ENCODE assay signal across 12 cellular contexts in the genomic region with DNA sequence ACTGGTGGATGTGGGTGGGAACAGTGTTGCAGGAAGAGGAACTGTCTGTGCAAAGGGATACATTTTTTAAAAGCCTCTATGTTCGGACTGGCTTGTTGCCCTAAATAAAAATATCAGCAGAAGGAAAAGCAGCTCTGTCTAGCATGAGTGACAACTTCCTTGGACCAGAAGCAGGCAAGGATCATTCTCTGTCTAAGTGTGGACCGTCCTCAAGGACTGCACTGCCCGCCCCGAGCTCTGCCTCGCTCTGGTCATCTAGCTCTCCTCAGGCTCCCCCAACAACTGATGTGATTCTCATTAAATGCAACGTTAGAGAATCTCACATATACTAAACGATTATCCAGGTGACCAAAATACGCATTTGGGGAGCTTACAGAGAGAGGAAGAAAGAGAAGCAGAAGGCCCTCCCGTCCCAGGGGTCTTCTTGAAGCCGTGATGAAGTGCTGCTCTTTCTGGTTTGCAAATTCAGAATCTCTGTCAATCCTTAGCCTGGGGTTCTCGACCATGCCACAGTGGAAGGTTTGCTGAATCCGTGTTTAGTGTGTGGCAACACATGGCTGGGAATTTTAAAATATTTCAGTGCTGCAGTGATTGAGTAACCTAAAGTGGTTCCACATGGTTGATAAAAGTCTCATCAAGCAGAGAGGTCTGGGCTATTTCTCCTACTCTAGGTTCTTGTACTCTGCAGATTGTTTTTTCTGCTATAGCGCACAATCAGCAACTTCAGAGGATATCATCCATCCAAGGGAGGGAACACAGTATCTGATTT.
A peak's percentile ranks its signal among the peaks of the same experiment; 100 is the strongest.
DNase-seq lines count a peak whose midpoint lies in the region; ATAC-seq, FAIRE-seq and TF ChIP-seq lines count a peak whose summit lies in the region.
"Had no signal": no experiment of that assay in that cellular context is flagged by ENCODE, and none has a peak within 500 bp of the region (broad histone marks: within the 10 kb centered on the region; RNA-seq: fewer than 3 reads in every experiment).

No MANE protein-coding gene starts in this region.

- TF ChIP-seq POLR2A in GM12891 (IDR thresholded peaks at IDR 0.05; ENCODE audit: low read depth, low read length) (no peak), ovary (IDR thresholded peaks at IDR 0.05) (no peak)

- H3K9me3 ChIP-seq in ovary = no peaks in the 10 kb centered on the region

- no peaks in the 10 kb centered on the region for H3K4me1 ChIP-seq in ovary (ENCODE audit: insufficient read depth)

- ATAC-seq in GM21529 (IDR thresholded peaks at IDR 0.05; ENCODE audit: unreplicated experiment) = peak; percentile 35
- peak; percentile 15 for ATAC-seq in HG03558 (IDR thresholded peaks at IDR 0.05; ENCODE audit: extremely low read depth, unreplicated experiment)
- ATAC-seq in activated CD8-positive, alpha-beta memory T cell treated with anti-CD3 and anti-CD28 coated beads, Interleukin-2, amount 10 ng/mL, durations not matched to agents 7 days and 5 days = no peak
- ATAC-seq: left lobe of liver had no signal

- DNase-seq in GM12891 (ENCODE audit: insufficient read length, low spot score) = no peak
- peak; percentile 92 for DNase-seq in kidney glomerular epithelial cell (lab: John Stamatoyannopoulos, UW)
- no peak for DNase-seq in ovary
- no peak for DNase-seq in activated CD8-positive, alpha-beta memory T cell treated with anti-CD3 and anti-CD28 coated beads, Interleukin-2, amount 10 ng/mL, durations not matched to agents 7 days and 5 days
- DNase-seq in DMS 273 (lab: John Stamatoyannopoulos, UW; ENCODE audit: unreplicated experiment) = no peak
- DNase-seq in medulla oblongata (ENCODE audit: extremely low spot score) = no peak
- DNase-seq: activated CD4-positive, alpha-beta T cell treated with anti-CD3 and anti-CD28 coated beads, Interleukin-2, amount 50 U/mL, for 48 hours; NCI-H226; stimulated activated CD4-positive, alpha-beta T cell treated with anti-CD3 and anti-CD28 coated beads, Interleukin-2, amount 100 ng/mL, for 24 hours had no signal

- H3K9me3 Mint-ChIP-seq in activated CD8-positive, alpha-beta memory T cell treated with anti-CD3 and anti-CD28 coated beads, Interleukin-2, amount 10 ng/mL, durations not matched to agents 7 days and 5 days (ENCODE audit: low read depth) = no peaks in the 10 kb centered on the region

- no peaks in the 10 kb centered on the region for H3K36me3 ChIP-seq in ovary

- intact Hi-C loops in ovary (cut with DNase I) = no loop called here

- TF ChIP-seq CTCF in ovary (IDR thresholded peaks at IDR 0.05) = no peak

- no peak for TF ChIP-seq EP300 in ovary (IDR thresholded peaks at IDR 0.05)

- CTCF ChIA-PET in activated CD8-positive, alpha-beta memory T cell treated with anti-CD3 and anti-CD28 coated beads, Interleukin-2, amount 10 ng/mL, durations not matched to agents 7 days and 5 days (lab: Charles Lee) = interaction anchor here (1.3 kb wide), 1 partner anchor 11 kb away, joined by 3 read pairs; no protein-coding TSS in a partner anchor

- no peak overlapping the region for H3K4me3 ChIP-seq in ovary

- 86 to 91% (median 87%) methylated on average over 13 of the region's 13 CpGs for WGBS in ovary, 3 donors

- no peak overlapping the region for H3K27ac ChIP-seq in ovary

- FAIRE-seq in GM12891 (lab: Jason Lieb, UNC) = peak; percentile 71

- no peak overlapping the region for H3K27ac Mint-ChIP-seq in activated CD8-positive, alpha-beta memory T cell treated with anti-CD3 and anti-CD28 coated beads, Interleukin-2, amount 10 ng/mL, durations not matched to agents 7 days and 5 days

- H3K27me3 ChIP-seq in ovary = no peaks in the 10 kb centered on the region

- H3K36me3 Mint-ChIP-seq in activated CD8-positive, alpha-beta memory T cell treated with anti-CD3 and anti-CD28 coated beads, Interleukin-2, amount 10 ng/mL, durations not matched to agents 7 days and 5 days = no peaks in the 10 kb centered on the region

- H3K27me3 Mint-ChIP-seq in activated CD8-positive, alpha-beta memory T cell treated with anti-CD3 and anti-CD28 coated beads, Interleukin-2, amount 10 ng/mL, durations not matched to agents 7 days and 5 days = no peaks in the 10 kb centered on the region

- no peak overlapping the region for H3K4me3 Mint-ChIP-seq in activated CD8-positive, alpha-beta memory T cell treated with anti-CD3 and anti-CD28 coated beads, Interleukin-2, amount 10 ng/mL, durations not matched to agents 7 days and 5 days

- H3K4me1 Mint-ChIP-seq in activated CD8-positive, alpha-beta memory T cell treated with anti-CD3 and anti-CD28 coated beads, Interleukin-2, amount 10 ng/mL, durations not matched to agents 7 days and 5 days = no peaks in the 10 kb centered on the region

TF ChIP-seq in GM12891, 5 proteins besides CTCF, POLR2A, EP300 and RAD21:
- TF ChIP-seq TAF1 (IDR thresholded peaks at IDR 0.05; ENCODE audit: low read depth, low read length) = no peak
- no peak for TF ChIP-seq PAX5 (IDR thresholded peaks at IDR 0.05; ENCODE audit: insufficient read depth, low read length, severe bottlenecking)
TF ChIP-seq in GM12891: peak in this region for 0.
